9 cellular contexts compared by ENCODE assay signal in the genomic region with DNA sequence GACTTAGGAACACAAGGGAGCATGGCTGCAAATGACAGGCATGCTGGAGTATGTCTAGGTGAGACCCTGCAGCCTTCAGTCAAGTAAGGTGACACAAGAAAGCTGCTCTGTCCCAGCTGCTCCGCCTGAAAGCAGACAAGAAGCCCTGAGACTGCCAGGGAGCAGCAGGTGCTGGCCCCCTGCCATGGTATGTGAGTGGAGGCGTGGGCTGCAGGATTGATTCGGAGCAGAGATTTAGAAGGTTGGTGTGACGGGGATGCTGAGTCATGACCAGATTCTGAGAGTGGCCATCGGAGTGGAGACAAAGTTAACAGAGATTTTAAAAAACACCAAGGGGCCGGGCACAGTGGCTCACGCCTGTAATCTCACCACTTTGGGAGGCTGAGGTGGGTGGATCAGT. TPM values are rescaled to one million over a fixed set of nuclear protein-coding genes. Genes with fewer than 3 reads are reported as not detected.
DNase-seq lines count a peak whose midpoint lies in the region; ATAC-seq and TF ChIP-seq lines count a peak whose summit lies in the region.
"Had no signal": no experiment of that assay in that cellular context is flagged by ENCODE, and none has a peak within 500 bp of the region (broad histone marks: within the 10 kb centered on the region; RNA-seq: fewer than 3 reads in every experiment).

No MANE protein-coding gene starts in this region.

- no peak overlapping the region for H4K91ac ChIP-seq in trophoblast cell (ENCODE audit: low read depth, low read length)

- H2BK5ac ChIP-seq in trophoblast cell (ENCODE audit: low read depth, low read length, poor library complexity) = no peak overlapping the region

- H3K27ac ChIP-seq in trophoblast cell (ENCODE audit: low read depth, low read length) = no peak overlapping the region

- H3K27me3 ChIP-seq in trophoblast cell (ENCODE audit: insufficient read depth, low read length) = no peaks in the 10 kb centered on the region

- H4K8ac ChIP-seq in trophoblast cell (ENCODE audit: low read depth, low read length) = no peak overlapping the region

- ATAC-seq in GM21367 (IDR thresholded peaks at IDR 0.05; ENCODE audit: unreplicated experiment) (no peak), HG02870 (IDR thresholded peaks at IDR 0.05; ENCODE audit: unreplicated experiment) (no peak)

- no peaks in the 10 kb centered on the region for H3K79me1 ChIP-seq in trophoblast cell (ENCODE audit: low read length)

- DNase-seq in Daoy (ENCODE audit: low read depth) (peak; percentile 94), NCI-H524 (lab: John Stamatoyannopoulos, UW) (peak; percentile 62 to 78), choroid plexus epithelial cell (ENCODE audit: low read depth) (peak; percentile 91), trophoblast cell (no peak), Kasumi-1 (lab: John Stamatoyannopoulos, UW) (no peak)
- no peak for DNase-seq in effector CD4-positive, alpha-beta T cell

- TF ChIP-seq CTCF in choroid plexus epithelial cell (conservative IDR thresholded peaks at IDR 0.05; ENCODE audit: low read depth, low read length) = no peak

- no peaks in the 10 kb centered on the region for H3K9me3 ChIP-seq in trophoblast cell (ENCODE audit: insufficient read depth, low read depth, low read length)

- no peaks in the 10 kb centered on the region for H3K36me3 ChIP-seq in trophoblast cell (ENCODE audit: control insufficient read depth in 1 of 2, insufficient read depth in 2 of 2, low read length in 2 of 2)

- H2BK12ac ChIP-seq in trophoblast cell (ENCODE audit: low read length) = no peak overlapping the region

- H3K4me1 ChIP-seq in trophoblast cell (ENCODE audit: control insufficient read depth in 1 of 2, insufficient read depth in 2 of 2, low read length in 2 of 2) = peaks cover 6 to 12% of the 10 kb centered on the region in 2 experiments

- H2AK5ac ChIP-seq in trophoblast cell (ENCODE audit: low read length) = peak overlapping the region; percentile 20

- H4K12ac ChIP-seq in trophoblast cell (ENCODE audit: low read depth, low read length) = no peak overlapping the region

- WGBS in trophoblast cell (ENCODE audit: extremely low coverage, insufficient coverage, insufficient read length) = no CpG with 5 or more reads among the region's 7 CpGs

- H3K18ac ChIP-seq in trophoblast cell (ENCODE audit: low read length) = no peak overlapping the region

- H3K9ac ChIP-seq in trophoblast cell (ENCODE audit: low read length) = no peak overlapping the region

- H3K4me3 ChIP-seq in choroid plexus epithelial cell (ENCODE audit: low read depth, low read length) (no peak overlapping the region), trophoblast cell (ENCODE audit: low read depth, low read length) (no peak overlapping the region)

- H3K79me2 ChIP-seq in trophoblast cell (ENCODE audit: control insufficient read depth, insufficient read depth, low read length, poor library complexity) = no peaks in the 10 kb centered on the region

- H2BK120ac ChIP-seq in trophoblast cell (ENCODE audit: insufficient read depth, low read length, poor library complexity) = no peak overlapping the region

- H3K23ac ChIP-seq in trophoblast cell (ENCODE audit: low read length) = no peak overlapping the region

- no peak overlapping the region for H3K4ac ChIP-seq in trophoblast cell (ENCODE audit: low read depth, low read length)

- H3K4me2 ChIP-seq in trophoblast cell (ENCODE audit: low read length) = no peak overlapping the region

- no peak overlapping the region for H2AFZ ChIP-seq in trophoblast cell (ENCODE audit: insufficient read depth, low read length, poor library complexity)

- no peak overlapping the region for H3K14ac ChIP-seq in trophoblast cell (ENCODE audit: low read length)

RNA-seq across cellular contexts. Expression of a gene that starts 17.8 kb away (rescaled TPM):
- total RNA-seq in Daoy (2014; rRNA removed; shearing (Covaris generic)) = 60.6 and 73.0 TPM in 2 replicates
- polyA plus RNA-seq in trophoblast cell (2013) = 6.9 TPM in 2 replicates

RNA-seq across cellular contexts. Expression of a gene that starts 51.6 kb away (rescaled TPM):
- 1.4 and 4.1 TPM in 2 replicates for total RNA-seq in Daoy (2014; rRNA removed; shearing (Covaris generic))
- not detected in 2 replicates for polyA plus RNA-seq in trophoblast cell (2013)
- total RNA-seq: HepG2 had no signal
- polyA plus RNA-seq: HepG2 had no signal

Comparison
In these comparisons a context has a peak if more than half of its experiments do, and no peak if none do; other contexts are left out.
1. DNase-seq: peak in Daoy (single experiment), NCI-H524 (2 of 2) and choroid plexus epithelial cell (single experiment); none in trophoblast cell (0 of 2), effector CD4-positive, alpha-beta T cell (single experiment) and Kasumi-1 (0 of 2).